ENCODE assay signal across 8 cellular contexts in the genomic region with DNA sequence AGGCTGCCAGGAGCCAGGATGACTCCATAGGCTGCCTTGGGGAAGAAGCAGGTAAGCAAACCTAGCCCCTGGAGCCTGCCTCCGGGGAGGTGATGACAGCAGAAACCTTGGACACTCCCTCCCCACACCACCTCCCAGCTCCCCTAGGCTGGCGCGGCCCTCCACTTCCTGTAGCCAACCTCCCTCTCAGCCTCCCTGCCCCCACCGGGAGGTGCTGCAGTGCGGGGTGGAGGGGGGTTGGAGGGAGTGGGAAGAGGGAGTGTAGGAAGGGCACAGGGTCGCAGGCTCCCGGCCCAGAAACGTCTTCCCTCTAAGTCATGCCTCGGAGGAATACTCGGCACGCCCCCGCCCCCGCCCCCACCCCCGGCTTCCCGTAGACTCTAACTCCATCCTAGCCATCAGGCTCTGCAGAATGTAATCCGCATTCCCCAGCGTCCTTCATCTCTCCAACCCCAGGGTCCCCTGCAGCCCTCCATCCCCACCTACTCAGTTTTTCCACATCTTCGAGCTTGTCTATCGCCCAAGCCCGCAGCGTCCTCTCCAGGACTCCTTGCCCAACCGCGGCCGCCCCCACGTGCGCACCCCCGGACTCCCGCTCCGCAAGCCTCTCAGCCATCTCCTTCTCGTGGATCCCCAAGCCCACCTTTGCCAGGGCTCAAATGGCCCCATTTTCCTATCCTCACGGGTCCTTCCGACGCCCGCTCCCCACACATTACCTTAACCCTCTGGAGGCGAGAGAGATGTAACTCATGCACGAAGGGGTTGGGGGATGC. TPM values are rescaled to one million over a fixed set of nuclear protein-coding genes. Genes with fewer than 3 reads are reported as not detected.
A peak's percentile ranks its signal among the peaks of the same experiment; 100 is the strongest.
DNase-seq lines count a peak whose midpoint lies in the region; ATAC-seq and TF ChIP-seq lines count a peak whose summit lies in the region.

No MANE protein-coding gene starts in this region.

- H3K4me3 ChIP-seq in WERI-Rb-1 (ENCODE audit: low read depth, low read length) (peak overlapping the region; percentile 60), kidney epithelial cell (ENCODE audit: low read depth, low read length) (peak overlapping the region; percentile 62)

- peak overlapping the region; percentile 64 for H3K27ac ChIP-seq in WERI-Rb-1

- in situ Hi-C loops in ACHN (cut with HindIII; ENCODE audit: low pct_ligation_motif_present, low pct_unique_long_range_greater_than_20kb, low sequenced_read_pairs), result no loop called here

- peak; percentile 62 for DNase-seq in ACHN
- peak; percentile 54 for DNase-seq in GM19238 (ENCODE audit: insufficient read length, low spot score)
- peak; percentile 2 for DNase-seq in NCI-H2081 treated with DMSO at 0.1 percent for 48 hours (lab: John Stamatoyannopoulos, UW)
- peak; percentile 80 for DNase-seq in WERI-Rb-1
- peak; percentile 82 for DNase-seq in cerebellum (ENCODE audit: low spot score)
- DNase-seq in kidney epithelial cell (ENCODE audit: low read depth), result peak; percentile 14
- peak in 2 of 3 donors; percentile 11 to 37 for DNase-seq in stimulated activated CD4-positive, alpha-beta T cell treated with anti-CD3 and anti-CD28 coated beads, Interleukin-12 subunit alpha, Interleukin-12 subunit beta, amount 100 ng/mL, for 48 hours (ENCODE audit: low read depth in 2 of 3, low spot score in 1 of 3)
- no peak for DNase-seq in left lobe of liver (ENCODE audit: low spot score)

- TF ChIP-seq CTCF in WERI-Rb-1 (IDR thresholded peaks at IDR 0.05; ENCODE audit: low read depth, low read length) (0 out of 2 replicates have a peak, but pooled peaks have one; percentile 9), kidney epithelial cell (IDR thresholded peaks at IDR 0.05; ENCODE audit: insufficient read depth, low read length, poor library complexity, severe bottlenecking) (no peak)

- no peak for ATAC-seq in left lobe of liver

- no peaks in the 10 kb centered on the region for H3K9me3 ChIP-seq in WERI-Rb-1 (ENCODE audit: severe bottlenecking)

- no peaks in the 10 kb centered on the region for H3K36me3 ChIP-seq in WERI-Rb-1
- peaks cover 1% of the 10 kb centered on the region for H3K36me3 ChIP-seq in kidney epithelial cell (ENCODE audit: control insufficient read depth, insufficient read depth, low read length)

- H3K27me3 ChIP-seq in WERI-Rb-1 (ENCODE audit: insufficient read depth, low read depth, severe bottlenecking), result no peaks in the 10 kb centered on the region
- no peaks in the 10 kb centered on the region for H3K27me3 ChIP-seq in kidney epithelial cell (ENCODE audit: control insufficient read depth, insufficient read depth, low read length)

RNA-seq across cellular contexts. Expression of gene LPCAT4, which starts 0.5 kb away (rescaled TPM):
- total RNA-seq in cerebellum (26.2 TPM), kidney epithelial cell (21.1 and 26.2 TPM in 2 replicates), left lobe of liver (4.0 TPM)

RNA-seq across cellular contexts. Expression of gene NUTM1, which starts 23.3 kb away (rescaled TPM):
- not detected for total RNA-seq in cerebellum
- not detected in 2 replicates for total RNA-seq in kidney epithelial cell
- not detected for total RNA-seq in left lobe of liver

RNA-seq across cellular contexts. Expression of gene NOP10, which starts 23.5 kb away (rescaled TPM):
- total RNA-seq in cerebellum (61.4 TPM), kidney epithelial cell (355 and 365 TPM in 2 replicates), left lobe of liver (56.4 TPM)

RNA-seq across cellular contexts. Expression of gene SLC12A6, which starts 28.9 kb away (rescaled TPM):
- total RNA-seq in cerebellum (46.1 TPM), kidney epithelial cell (15.2 and 16.4 TPM in 2 replicates), left lobe of liver (7.0 TPM)
